17 cellular contexts compared by ENCODE assay signal in genomic region chr20:17822540-17823155, GRCh38.
"Had no signal": no experiment of that assay in that cellular context is flagged by ENCODE, and none has a peak within 500 bp of the region (broad histone marks: within the 10 kb centered on the region; RNA-seq: fewer than 3 reads in every experiment).

No MANE protein-coding gene starts in this region.

- H3K27me3 Mint-ChIP-seq: stimulated activated naive B cell treated with anti-CD40 and anti-IgM and Interleukin-4, amounts not matched to agents 10 μg/mL and 1 μg/mL and 100 μg/mL, for 72 hours had no signal

- DNase-seq: activated CD4-positive, alpha-beta memory T cell treated with anti-CD3 and anti-CD28 coated beads, Interleukin-2, amount 10 ng/mL, durations not matched to agents 7 days and 5 days; activated effector memory CD4-positive, alpha-beta T cell treated with Interleukin-2 at 50 U/mL for 16 hours; activated naive CD4-positive, alpha-beta T cell treated with anti-CD3 and anti-CD28 coated beads, Interleukin-2, amount 50 U/mL, for 16 hours; activated T-cell treated with anti-CD3 and anti-CD28 coated beads, Interleukin-2, amount 50 U/mL, for 4 hours; adrenal gland; caudate nucleus; effector CD4-positive, alpha-beta T cell; hippocampal formation; kidney; left ventricle myocardium inferior; stimulated activated CD4-positive, alpha-beta T cell treated with anti-CD3 and anti-CD28 coated beads, Interleukin-12 subunit alpha, Interleukin-12 subunit beta, amount 100 ng/mL, for 4 hours; stimulated activated CD4-positive, alpha-beta T cell treated with anti-CD3 and anti-CD28 coated beads, Interleukin-2, amount 100 ng/mL, for 48 hours; stimulated activated naive B cell treated with anti-CD40 and anti-IgM and Interleukin-4, amounts not matched to agents 10 μg/mL and 1 μg/mL and 100 μg/mL, for 72 hours; WERI-Rb-1 had no signal

- H3K4me3 Mint-ChIP-seq: activated CD4-positive, alpha-beta memory T cell treated with anti-CD3 and anti-CD28 coated beads, Interleukin-2, amount 10 ng/mL, durations not matched to agents 7 days and 5 days; activated T-cell treated with anti-CD3 and anti-CD28 coated beads, Interleukin-2, amount 50 U/mL, for 4 hours; stimulated activated naive B cell treated with anti-CD40 and anti-IgM and Interleukin-4, amounts not matched to agents 10 μg/mL and 1 μg/mL and 100 μg/mL, for 72 hours had no signal

- H3K27ac Mint-ChIP-seq: activated CD4-positive, alpha-beta memory T cell treated with anti-CD3 and anti-CD28 coated beads, Interleukin-2, amount 10 ng/mL, durations not matched to agents 7 days and 5 days; stimulated activated naive B cell treated with anti-CD40 and anti-IgM and Interleukin-4, amounts not matched to agents 10 μg/mL and 1 μg/mL and 100 μg/mL, for 72 hours had no signal

- H3K9me3 ChIP-seq: adrenal gland, upper lobe of left lung had no signal

- FAIRE-seq: colon, kidney had no signal

- H3K36me3 Mint-ChIP-seq: stimulated activated naive B cell treated with anti-CD40 and anti-IgM and Interleukin-4, amounts not matched to agents 10 μg/mL and 1 μg/mL and 100 μg/mL, for 72 hours had no signal

- H3K4me3 ChIP-seq: adrenal gland, esophagus muscularis mucosa, left ventricle myocardium inferior, upper lobe of left lung had no signal

- H3K27me3 ChIP-seq: adrenal gland, esophagus muscularis mucosa, upper lobe of left lung had no signal

- ATAC-seq: activated T-cell treated with anti-CD3 and anti-CD28 coated beads, Interleukin-2, amount 50 U/mL, for 4 hours; stimulated activated naive B cell treated with anti-CD40 and anti-IgM and Interleukin-4, amounts not matched to agents 10 μg/mL and 1 μg/mL and 100 μg/mL, for 72 hours had no signal

- H3K36me3 ChIP-seq: adrenal gland, esophagus muscularis mucosa, left ventricle myocardium inferior, upper lobe of left lung, WERI-Rb-1 had no signal

- H3K27ac ChIP-seq: left ventricle myocardium inferior, WERI-Rb-1 had no signal
